In genomic region chr11:352456-353180, GRCh38 we compare ENCODE assay signal across 13 cellular contexts. TPM values are rescaled to one million over a fixed set of nuclear protein-coding genes. Genes with fewer than 3 reads are reported as not detected.
DNase-seq lines count a peak whose midpoint lies in the region; ATAC-seq, FAIRE-seq and TF ChIP-seq lines count a peak whose summit lies in the region.
"Had no signal": no experiment of that assay in that cellular context is flagged by ENCODE, and none has a peak within 500 bp of the region (broad histone marks: within the 10 kb centered on the region; RNA-seq: fewer than 3 reads in every experiment).

No MANE protein-coding gene starts in this region.

- H3K4me1 ChIP-seq in right atrium auricular region (peaks cover 0 to 31% of the 10 kb centered on the region in 2 donors), esophagus (ENCODE audit: control insufficient read depth in 2 of 2, insufficient read depth in 2 of 2, low read length in 1 of 2) (peaks cover 0 to 18% of the 10 kb centered on the region in 2 donors)

- DNase-seq in right atrium auricular region (ENCODE audit: low spot score) (no peak), left cardiac atrium (no peak), osteocyte (ENCODE audit: extremely low spot score, unreplicated experiment) (no peak), iPS-NIHi7 (ENCODE audit: extremely low spot score) (no peak), urothelium cell line (ENCODE audit: low spot score) (no peak), HUDEP-2 (lab: John Stamatoyannopoulos, UW; ENCODE audit: unreplicated experiment in 76 of 76) (no peak)
- DNase-seq: NCI-H2029 treated with DMSO at 0.1 percent for 48 hours; stimulated activated CD4-positive, alpha-beta T cell treated with anti-CD3 and anti-CD28 coated beads, Interleukin-2, amount 100 ng/mL, for 24 hours had no signal

- H3K27ac ChIP-seq in right atrium auricular region (peak overlapping the region; percentile 95 to 100), esophagus (ENCODE audit: low read depth in 2 of 2, low read length in 1 of 2) (peak overlapping the region; percentile 26 to 83)
- H3K27ac ChIP-seq: epithelial cell of prostate, HL-60, SJSA1 had no signal

- no peaks in the 10 kb centered on the region for H3K27me3 ChIP-seq in right atrium auricular region
- H3K27me3 ChIP-seq in esophagus (ENCODE audit: control insufficient read depth in 1 of 2, insufficient read depth in 2 of 2, low read length in 2 of 2) = no peaks in the 10 kb centered on the region
- H3K27me3 ChIP-seq: SJSA1 had no signal

- no peaks in the 10 kb centered on the region for H3K27me3 Mint-ChIP-seq in osteocyte (ENCODE audit: unreplicated experiment)

- no peaks in the 10 kb centered on the region for H3K9me3 Mint-ChIP-seq in osteocyte (ENCODE audit: unreplicated experiment)

- H3K4me1 Mint-ChIP-seq in osteocyte (ENCODE audit: unreplicated experiment) = peaks cover 39% of the 10 kb centered on the region

- H3K4me3 ChIP-seq in right atrium auricular region = no peak overlapping the region
- no peak overlapping the region for H3K4me3 ChIP-seq in esophagus (ENCODE audit: low read depth in 1 of 2, low read length in 2 of 2)
- H3K4me3 ChIP-seq: SJSA1 had no signal

- TF ChIP-seq CTCF in right atrium auricular region (IDR thresholded peaks at IDR 0.05) (no peak), osteocyte (IDR thresholded peaks at IDR 0.05) (no peak)

- peak overlapping the region; percentile 96 for H3K27ac Mint-ChIP-seq in osteocyte (ENCODE audit: unreplicated experiment)

- no peaks in the 10 kb centered on the region for H3K36me3 Mint-ChIP-seq in osteocyte (ENCODE audit: unreplicated experiment)

- 87 to 93% methylated on average over 12 of the region's 12 CpGs for WGBS in esophagus, 2 donors

- H3K4me3 Mint-ChIP-seq in osteocyte (ENCODE audit: unreplicated experiment) = no peak overlapping the region

- no peak for FAIRE-seq in urothelium cell line (lab: Jason Lieb, UNC)

- no peaks in the 10 kb centered on the region for H3K36me3 ChIP-seq in right atrium auricular region
- H3K36me3 ChIP-seq in esophagus (ENCODE audit: control insufficient read depth in 2 of 2, insufficient read depth in 2 of 2, low read length in 1 of 2) = no peaks in the 10 kb centered on the region
- H3K36me3 ChIP-seq: SJSA1 had no signal

- no peaks in the 10 kb centered on the region for H3K9me3 ChIP-seq in right atrium auricular region
- H3K9me3 ChIP-seq in esophagus (ENCODE audit: control insufficient read depth in 2 of 2, insufficient read depth in 1 of 2, low read depth in 1 of 2, low read length in 1 of 2) = no peaks in the 10 kb centered on the region
- H3K9me3 ChIP-seq: SJSA1 had no signal

- intact Hi-C loops in left cardiac atrium (cut with DNase I) = no loop called here

- no peak for ATAC-seq in left cardiac atrium
- ATAC-seq in GM21717 (IDR thresholded peaks at IDR 0.05; ENCODE audit: unreplicated experiment) = no peak

RNA-seq across cellular contexts. Expression of gene B4GALNT4, which starts 16.7 kb away (rescaled TPM):
- total RNA-seq in right atrium auricular region (under 1 TPM in 1 of 2 donors, not detected in 1; 0.39 TPM), left cardiac atrium (1 to 10 TPM; 2.1 to 2.4 TPM), osteocyte (61.0 and 63.3 TPM in 2 replicates)
- polyA plus RNA-seq in esophagus = 1 to 10 TPM; 5.0 to 5.2 TPM
- total RNA-seq: SJSA1 had no signal

RNA-seq across cellular contexts. Expression of gene IFITM3, which starts 32.0 kb away (rescaled TPM):
- total RNA-seq in right atrium auricular region = 100 to 1,000 TPM; 156 to 372 TPM
- 100 to 1,000 TPM; 669 to 779 TPM for total RNA-seq in left cardiac atrium
- polyA plus RNA-seq in esophagus = 100 to 1,000 TPM; 243 to 450 TPM
- total RNA-seq in osteocyte = 1,725 and 1,814 TPM in 2 replicates

RNA-seq across cellular contexts. Expression of gene IFITM1, which starts 38.8 kb away (rescaled TPM):
- total RNA-seq in right atrium auricular region (100 to 1,000 TPM in 1 of 2 donors, 10 to 100 TPM in 1; 82.3 to 241 TPM), left cardiac atrium (100 to 1,000 TPM; 151 to 215 TPM), osteocyte (352 and 355 TPM in 2 replicates)
- 100 to 1,000 TPM in 1 of 2 donors, 10 to 100 TPM in 1; 48.2 to 112 TPM for polyA plus RNA-seq in esophagus

RNA-seq across cellular contexts. Expression of gene PKP3, which starts 41.4 kb away (rescaled TPM):
- total RNA-seq in right atrium auricular region (1 to 10 TPM in 1 of 2 donors, under 1 TPM in 1; 0.43 to 1.0 TPM), left cardiac atrium (under 1 TPM; 0.52 to 0.68 TPM), osteocyte (0.40 and 0.50 TPM in 2 replicates)
- polyA plus RNA-seq in esophagus = 100 to 1,000 TPM; 332 to 353 TPM

RNA-seq across cellular contexts. Expression of gene IFITM2, which starts 45.0 kb away (rescaled TPM):
- 100 to 1,000 TPM; 120 to 296 TPM for total RNA-seq in right atrium auricular region
- 100 to 1,000 TPM; 420 to 494 TPM for total RNA-seq in left cardiac atrium
- polyA plus RNA-seq in esophagus = 100 to 1,000 TPM in 1 of 2 donors, 10 to 100 TPM in 1; 72.3 to 165 TPM
- 671 and 698 TPM in 2 replicates for total RNA-seq in osteocyte

Comparison
In these comparisons a context has a peak if more than half of its experiments do, and no peak if none do; other contexts are left out.
1. RNA of gene B4GALNT4, which starts 16.7 kb away (total RNA-seq): 61.0 to 63.3 TPM in osteocyte; 2.1 to 2.4 TPM in left cardiac atrium and 0.39 TPM in right atrium auricular region; every median in the first group is over 10 times any median in the second.